ENCODE assay signal across 25 cellular contexts in genomic region chr21:42699196-42699595, GRCh38.
"Had no signal": no experiment of that assay in that cellular context is flagged by ENCODE, and none has a peak within 500 bp of the region (broad histone marks: within the 10 kb centered on the region; RNA-seq: fewer than 3 reads in every experiment).

No MANE protein-coding gene starts in this region.

- H3K9me3 ChIP-seq: esophagus squamous epithelium had no signal

- H3K4me1 Mint-ChIP-seq: activated CD4-positive, alpha-beta T cell treated with anti-CD3 and anti-CD28 coated beads for 36 hours; activated CD8-positive, alpha-beta memory T cell treated with anti-CD3 and anti-CD28 coated beads, Interleukin-2, amount 10 ng/mL, durations not matched to agents 7 days and 5 days; central memory CD8-positive, alpha-beta T cell had no signal

- ATAC-seq: activated CD4-positive, alpha-beta T cell treated with anti-CD3 and anti-CD28 coated beads for 36 hours; activated CD8-positive, alpha-beta memory T cell treated with anti-CD3 and anti-CD28 coated beads, Interleukin-2, amount 10 ng/mL, durations not matched to agents 7 days and 5 days; activated CD8-positive, alpha-beta T cell treated with anti-CD3 and anti-CD28 coated beads, Interleukin-2, amount 10 ng/mL, durations not matched to agents 7 days and 5 days; effector memory CD8-positive, alpha-beta T cell; gastroesophageal sphincter; heart right ventricle had no signal

- H3K36me3 ChIP-seq: brain microvascular endothelial cell, esophagus squamous epithelium had no signal

- H3K4me3 ChIP-seq: esophagus squamous epithelium, gastroesophageal sphincter, heart right ventricle had no signal

- H3K27ac ChIP-seq: brain microvascular endothelial cell, esophagus squamous epithelium, gastroesophageal sphincter, heart right ventricle had no signal

- H3K4me3 Mint-ChIP-seq: activated CD4-positive, alpha-beta memory T cell treated with anti-CD3 and anti-CD28 coated beads for 36 hours; activated CD4-positive, alpha-beta T cell treated with anti-CD3 and anti-CD28 coated beads for 36 hours; activated CD4-positive, alpha-beta T cell treated with anti-CD3 and anti-CD28 coated beads, Interleukin-2, amount 10 ng/mL, durations not matched to agents 24 days and 14 days; activated CD8-positive, alpha-beta memory T cell treated with anti-CD3 and anti-CD28 coated beads, Interleukin-2, amount 10 ng/mL, durations not matched to agents 7 days and 5 days; activated CD8-positive, alpha-beta T cell treated with anti-CD3 and anti-CD28 coated beads, Interleukin-2, amount 10 ng/mL, durations not matched to agents 7 days and 5 days; activated naive CD8-positive, alpha-beta T cell; central memory CD8-positive, alpha-beta T cell; effector memory CD8-positive, alpha-beta T cell had no signal

- DNase-seq: activated CD4-positive, alpha-beta memory T cell treated with anti-CD3 and anti-CD28 coated beads for 36 hours; activated CD4-positive, alpha-beta T cell treated with anti-CD3 and anti-CD28 coated beads for 36 hours; activated CD4-positive, alpha-beta T cell treated with anti-CD3 and anti-CD28 coated beads, Interleukin-2, amount 10 ng/mL, durations not matched to agents 24 days and 14 days; activated CD4-positive, CD25-positive, alpha-beta regulatory T cell; activated CD4-positive, CD25-positive, alpha-beta regulatory T cell treated with anti-CD3 and anti-CD28 coated beads, Interleukin-2, amount 50 U/mL, for 72 hours; activated CD8-positive, alpha-beta memory T cell treated with anti-CD3 and anti-CD28 coated beads, Interleukin-2, amount 10 ng/mL, durations not matched to agents 7 days and 5 days; activated CD8-positive, alpha-beta memory T cell treated with anti-CD3 and anti-CD28 coated beads, Interleukin-2, amount 50 U/mL, for 4 hours; activated CD8-positive, alpha-beta T cell treated with anti-CD3 and anti-CD28 coated beads, Interleukin-2, amount 10 ng/mL, durations not matched to agents 7 days and 5 days; activated naive CD4-positive, alpha-beta T cell treated with anti-CD3 and anti-CD28 coated beads, Interleukin-2, amount 50 U/mL, for 16 hours; activated T-cell treated with anti-CD3 and anti-CD28 coated beads, Interleukin-2, amount 50 U/mL, for 1 hour; activated T-cell treated with anti-CD3 and anti-CD28 coated beads, Interleukin-2, amount 50 U/mL, for 48 hours; amniotic stem cell; anterior cingulate cortex; brain microvascular endothelial cell; cortex of kidney; dermis blood vessel endothelial cell; effector CD4-positive, alpha-beta T cell; effector memory CD8-positive, alpha-beta T cell; esophagus squamous epithelium; foreskin melanocyte; heart right ventricle; T-helper 2 cell had no signal

- H3K9me3 Mint-ChIP-seq: activated CD4-positive, alpha-beta memory T cell treated with anti-CD3 and anti-CD28 coated beads for 36 hours; activated CD4-positive, alpha-beta T cell treated with anti-CD3 and anti-CD28 coated beads, Interleukin-2, amount 10 ng/mL, durations not matched to agents 24 days and 14 days; central memory CD8-positive, alpha-beta T cell; effector memory CD8-positive, alpha-beta T cell had no signal

- H3K27ac Mint-ChIP-seq: activated CD4-positive, alpha-beta memory T cell treated with anti-CD3 and anti-CD28 coated beads for 36 hours; activated CD4-positive, alpha-beta T cell treated with anti-CD3 and anti-CD28 coated beads for 36 hours; activated CD4-positive, alpha-beta T cell treated with anti-CD3 and anti-CD28 coated beads, Interleukin-2, amount 10 ng/mL, durations not matched to agents 24 days and 14 days; activated CD8-positive, alpha-beta memory T cell treated with anti-CD3 and anti-CD28 coated beads, Interleukin-2, amount 10 ng/mL, durations not matched to agents 7 days and 5 days; activated CD8-positive, alpha-beta T cell treated with anti-CD3 and anti-CD28 coated beads, Interleukin-2, amount 10 ng/mL, durations not matched to agents 7 days and 5 days; activated naive CD8-positive, alpha-beta T cell; effector memory CD8-positive, alpha-beta T cell had no signal

- H3K36me3 Mint-ChIP-seq: activated CD4-positive, alpha-beta memory T cell treated with anti-CD3 and anti-CD28 coated beads for 36 hours; activated CD8-positive, alpha-beta memory T cell treated with anti-CD3 and anti-CD28 coated beads, Interleukin-2, amount 10 ng/mL, durations not matched to agents 7 days and 5 days had no signal

- H3K27me3 Mint-ChIP-seq: activated CD4-positive, alpha-beta memory T cell treated with anti-CD3 and anti-CD28 coated beads for 36 hours; activated CD4-positive, alpha-beta T cell treated with anti-CD3 and anti-CD28 coated beads for 36 hours; activated CD4-positive, alpha-beta T cell treated with anti-CD3 and anti-CD28 coated beads, Interleukin-2, amount 10 ng/mL, durations not matched to agents 24 days and 14 days; activated naive CD8-positive, alpha-beta T cell had no signal

- H3K27me3 ChIP-seq: esophagus squamous epithelium, gastroesophageal sphincter had no signal
